14 cellular contexts compared by ENCODE assay signal in the genomic region with DNA sequence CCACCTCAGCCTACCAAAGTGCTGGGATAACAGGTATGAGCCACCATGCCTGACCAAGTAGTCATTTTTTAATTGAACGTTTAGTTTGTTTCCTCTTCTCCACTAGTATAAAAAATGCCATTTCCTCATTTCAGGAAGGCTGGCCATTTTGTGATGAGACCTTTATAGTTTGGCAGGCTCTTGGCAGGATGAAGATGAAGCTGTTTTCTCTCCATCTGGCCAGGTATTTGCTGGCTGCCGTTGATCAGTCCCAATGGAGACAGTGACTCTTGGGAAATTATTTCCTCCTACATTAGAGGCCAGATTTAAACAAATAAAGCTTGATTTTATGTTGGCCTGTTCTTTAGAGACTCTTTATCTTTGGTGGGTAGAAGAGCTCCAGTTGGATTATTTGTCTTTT.
DNase-seq lines count a peak whose midpoint lies in the region; ATAC-seq and TF ChIP-seq lines count a peak whose summit lies in the region.
"Had no signal": no experiment of that assay in that cellular context is flagged by ENCODE, and none has a peak within 500 bp of the region (broad histone marks: within the 10 kb centered on the region; RNA-seq: fewer than 3 reads in every experiment).

No MANE protein-coding gene starts in this region.

- H3K27ac ChIP-seq in endodermal cell (ENCODE audit: low read depth, low read length) = no peak overlapping the region

- H3K9me3 ChIP-seq in endodermal cell (ENCODE audit: control insufficient read depth, low read length) = no peaks in the 10 kb centered on the region
- H3K9me3 ChIP-seq: Caco-2, HAP-1 had no signal

- H3K36me3 ChIP-seq in endodermal cell (ENCODE audit: control insufficient read depth, insufficient read depth, low read length) = no peaks in the 10 kb centered on the region
- H3K36me3 ChIP-seq: HAP-1 had no signal

- H3K36me3 Mint-ChIP-seq in stimulated activated naive CD8-positive, alpha-beta T cell treated with anti-CD3 and anti-CD28 coated beads, Interleukin-15, Interleukin-2, amounts not matched to agents 100 ng/mL and 50 ng/mL, for 24 hours (ENCODE audit: low read depth) = no peaks in the 10 kb centered on the region
- peaks cover 2% of the 10 kb centered on the region for H3K36me3 Mint-ChIP-seq in activated T-helper 1 cell treated with anti-CD3 and anti-CD28 coated beads, Interleukin-12 subunit alpha, Interleukin-12 subunit beta, Interleukin-2, Interleukin-4 antibody, amounts not matched to agents 30 ng/mL and 10 ng/mL and 1 ng/mL, durations not matched to agents 14 hours and 24 hours and 36 hours (ENCODE audit: low read depth)
- peaks cover 15% of the 10 kb centered on the region for H3K36me3 Mint-ChIP-seq in endodermal cell (ENCODE audit: low read depth)

- peak overlapping the region; percentile 29 for H3K27ac Mint-ChIP-seq in stimulated activated naive CD8-positive, alpha-beta T cell treated with anti-CD3 and anti-CD28 coated beads, Interleukin-15, Interleukin-2, amounts not matched to agents 100 ng/mL and 50 ng/mL, for 24 hours
- H3K27ac Mint-ChIP-seq in stimulated activated naive CD8-positive, alpha-beta T cell treated with anti-CD3 and anti-CD28 coated beads, Interleukin-15, amount 100 ng/mL, for 72 hours = peak overlapping the region in 1 of 2 donors; percentile 39
- H3K27ac Mint-ChIP-seq in activated T-helper 1 cell treated with anti-CD3 and anti-CD28 coated beads, Interleukin-12 subunit alpha, Interleukin-12 subunit beta, Interleukin-2, Interleukin-4 antibody, amounts not matched to agents 30 ng/mL and 10 ng/mL and 1 ng/mL, durations not matched to agents 14 hours and 24 hours and 36 hours = peak overlapping the region; percentile 51
- no peak overlapping the region for H3K27ac Mint-ChIP-seq in endodermal cell

- H3K4me1 Mint-ChIP-seq in stimulated activated naive CD8-positive, alpha-beta T cell treated with anti-CD3 and anti-CD28 coated beads, Interleukin-15, Interleukin-2, amounts not matched to agents 100 ng/mL and 50 ng/mL, for 24 hours (ENCODE audit: low read depth) = peaks cover 57% of the 10 kb centered on the region
- H3K4me1 Mint-ChIP-seq in stimulated activated naive CD8-positive, alpha-beta T cell treated with anti-CD3 and anti-CD28 coated beads, Interleukin-15, amount 100 ng/mL, for 72 hours = peaks cover 70% of the 10 kb centered on the region
- peaks cover 67% of the 10 kb centered on the region for H3K4me1 Mint-ChIP-seq in activated T-helper 1 cell treated with anti-CD3 and anti-CD28 coated beads, Interleukin-12 subunit alpha, Interleukin-12 subunit beta, Interleukin-2, Interleukin-4 antibody, amounts not matched to agents 30 ng/mL and 10 ng/mL and 1 ng/mL, durations not matched to agents 14 hours and 24 hours and 36 hours (ENCODE audit: low read depth)
- peaks cover 16% of the 10 kb centered on the region for H3K4me1 Mint-ChIP-seq in endodermal cell

- H3K27me3 Mint-ChIP-seq in stimulated activated naive CD8-positive, alpha-beta T cell treated with anti-CD3 and anti-CD28 coated beads, Interleukin-15, Interleukin-2, amounts not matched to agents 100 ng/mL and 50 ng/mL, for 24 hours = no peaks in the 10 kb centered on the region
- H3K27me3 Mint-ChIP-seq in stimulated activated naive CD8-positive, alpha-beta T cell treated with anti-CD3 and anti-CD28 coated beads, Interleukin-15, amount 100 ng/mL, for 72 hours = no peaks in the 10 kb centered on the region
- H3K27me3 Mint-ChIP-seq in activated T-helper 1 cell treated with anti-CD3 and anti-CD28 coated beads, Interleukin-12 subunit alpha, Interleukin-12 subunit beta, Interleukin-2, Interleukin-4 antibody, amounts not matched to agents 30 ng/mL and 10 ng/mL and 1 ng/mL, durations not matched to agents 14 hours and 24 hours and 36 hours (ENCODE audit: insufficient read depth) = no peaks in the 10 kb centered on the region
- H3K27me3 Mint-ChIP-seq in endodermal cell (ENCODE audit: insufficient read depth) = no peaks in the 10 kb centered on the region

- H3K4me1 ChIP-seq in endodermal cell (ENCODE audit: control insufficient read depth, insufficient read depth, low read length) = peaks cover 4% of the 10 kb centered on the region
- H3K4me1 ChIP-seq: Caco-2, HAP-1 had no signal

- no peak for DNase-seq in stimulated activated naive CD8-positive, alpha-beta T cell treated with anti-CD3 and anti-CD28 coated beads, Interleukin-15, amount 100 ng/mL, for 72 hours
- no peak for DNase-seq in activated T-helper 1 cell treated with anti-CD3 and anti-CD28 coated beads, Interleukin-12 subunit alpha, Interleukin-12 subunit beta, Interleukin-2, Interleukin-4 antibody, amounts not matched to agents 30 ng/mL and 10 ng/mL and 1 ng/mL, durations not matched to agents 14 hours and 24 hours and 36 hours (ENCODE audit: low spot score)
- DNase-seq in endodermal cell (peak; percentile 4), COLO668 (lab: John Stamatoyannopoulos, UW; ENCODE audit: unreplicated experiment) (no peak), SHP77 (lab: John Stamatoyannopoulos, UW) (no peak), SW 1271 (lab: John Stamatoyannopoulos, UW) (no peak)
- DNase-seq: Caco-2, IMR-90, Kasumi-1, NCI-H1105 treated with DMSO at 0.1 percent for 48 hours, NCI-H187 treated with DMSO at 0.1 percent for 48 hours had no signal

- H3K4me3 ChIP-seq in endodermal cell (ENCODE audit: low read length) = no peak overlapping the region
- H3K4me3 ChIP-seq: GM12878, HAP-1 had no signal

- H3K4me3 Mint-ChIP-seq in stimulated activated naive CD8-positive, alpha-beta T cell treated with anti-CD3 and anti-CD28 coated beads, Interleukin-15, Interleukin-2, amounts not matched to agents 100 ng/mL and 50 ng/mL, for 24 hours = no peak overlapping the region
- H3K4me3 Mint-ChIP-seq in stimulated activated naive CD8-positive, alpha-beta T cell treated with anti-CD3 and anti-CD28 coated beads, Interleukin-15, amount 100 ng/mL, for 72 hours = no peak overlapping the region
- no peak overlapping the region for H3K4me3 Mint-ChIP-seq in activated T-helper 1 cell treated with anti-CD3 and anti-CD28 coated beads, Interleukin-12 subunit alpha, Interleukin-12 subunit beta, Interleukin-2, Interleukin-4 antibody, amounts not matched to agents 30 ng/mL and 10 ng/mL and 1 ng/mL, durations not matched to agents 14 hours and 24 hours and 36 hours
- H3K4me3 Mint-ChIP-seq in endodermal cell = no peak overlapping the region

- H3K9ac ChIP-seq in endodermal cell (ENCODE audit: extremely low read depth, low read length, poor library complexity, severe bottlenecking) = no peak overlapping the region

- no peaks in the 10 kb centered on the region for H3K27me3 ChIP-seq in endodermal cell (ENCODE audit: control insufficient read depth, insufficient read depth, low read length, poor library complexity, severe bottlenecking)

- intact Hi-C loops in activated T-helper 1 cell treated with anti-CD3 and anti-CD28 coated beads, Interleukin-12 subunit alpha, Interleukin-12 subunit beta, Interleukin-2, Interleukin-4 antibody, amounts not matched to agents 30 ng/mL and 10 ng/mL and 1 ng/mL, durations not matched to agents 14 hours and 24 hours and 36 hours (cut with micrococcal nuclease) = no loop called here

- 86 to 97% methylated on average over 1 to 2 of the region's 2 CpGs for WGBS in endodermal cell (ENCODE audit: insufficient coverage in 1 of 2, insufficient read length in 1 of 2), 2 experiments

- ATAC-seq in stimulated activated naive CD8-positive, alpha-beta T cell treated with anti-CD3 and anti-CD28 coated beads, Interleukin-15, amount 100 ng/mL, for 72 hours = no peak
- ATAC-seq: GM12878 had no signal

- no peaks in the 10 kb centered on the region for H3K9me3 Mint-ChIP-seq in stimulated activated naive CD8-positive, alpha-beta T cell treated with anti-CD3 and anti-CD28 coated beads, Interleukin-15, Interleukin-2, amounts not matched to agents 100 ng/mL and 50 ng/mL, for 24 hours
- H3K9me3 Mint-ChIP-seq in stimulated activated naive CD8-positive, alpha-beta T cell treated with anti-CD3 and anti-CD28 coated beads, Interleukin-15, amount 100 ng/mL, for 72 hours = peaks cover 0 to 4% of the 10 kb centered on the region in 2 donors
- H3K9me3 Mint-ChIP-seq in activated T-helper 1 cell treated with anti-CD3 and anti-CD28 coated beads, Interleukin-12 subunit alpha, Interleukin-12 subunit beta, Interleukin-2, Interleukin-4 antibody, amounts not matched to agents 30 ng/mL and 10 ng/mL and 1 ng/mL, durations not matched to agents 14 hours and 24 hours and 36 hours = peaks cover 3% of the 10 kb centered on the region
- peaks cover 6% of the 10 kb centered on the region for H3K9me3 Mint-ChIP-seq in endodermal cell

- no peak for TF ChIP-seq CTCF in endodermal cell (conservative IDR thresholded peaks at IDR 0.05)
